In the genomic region with DNA sequence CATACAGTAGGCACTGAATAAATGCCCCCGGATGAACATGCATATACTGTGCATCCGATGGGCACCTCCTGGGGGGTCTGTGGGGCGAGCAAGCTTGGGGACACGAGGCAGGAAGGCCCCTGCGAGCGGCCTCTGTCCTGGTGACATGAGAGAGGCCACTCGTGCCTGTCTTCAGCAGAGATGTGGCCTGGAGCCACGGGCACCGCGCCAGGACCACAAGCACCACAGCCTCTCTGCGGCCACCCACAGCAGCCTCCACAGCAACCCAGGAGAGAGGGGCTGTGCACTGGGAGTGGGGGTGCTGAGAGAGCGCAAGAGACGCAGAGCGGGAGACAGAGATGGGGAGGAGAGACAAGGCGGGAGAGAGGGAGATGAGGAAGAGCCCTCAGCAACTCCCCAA, we compare ENCODE assay signal across 13 cellular contexts.
DNase-seq lines count a peak whose midpoint lies in the region; ATAC-seq and TF ChIP-seq lines count a peak whose summit lies in the region.
"Had no signal": no experiment of that assay in that cellular context is flagged by ENCODE, and none has a peak within 500 bp of the region (broad histone marks: within the 10 kb centered on the region; RNA-seq: fewer than 3 reads in every experiment).

No MANE protein-coding gene starts in this region.

- H3K36me3 ChIP-seq in SJSA1 (peaks cover 77% of the 10 kb centered on the region), esophagus muscularis mucosa (peaks cover 0 to 60% (median 37%) of the 10 kb centered on the region in 4 donors), upper lobe of right lung (peaks cover 42% of the 10 kb centered on the region)

- 50% methylated on average over 12 of the region's 15 CpGs for WGBS in esophagus muscularis mucosa

- no peak for TF ChIP-seq POLR2A in esophagus muscularis mucosa (IDR thresholded peaks at IDR 0.05; ENCODE audit: low read depth)

- H3K27ac ChIP-seq in SJSA1 (no peak overlapping the region), esophagus muscularis mucosa (replicated peaks in 1 of 4) (peak overlapping the region; percentile 74 to 96 (median 84)), upper lobe of right lung (no peak overlapping the region)
- H3K27ac ChIP-seq: parathyroid adenoma had no signal

- intact Hi-C loops in esophagus muscularis mucosa (cut with DNase I) (no loop called here), upper lobe of right lung (cut with DNase I) (no loop called here)

- peak; percentile 14 for ATAC-seq in upper lobe of right lung
- no peak for ATAC-seq in GM21576 (IDR thresholded peaks at IDR 0.05; ENCODE audit: unreplicated experiment)

- H3K4me3 ChIP-seq in SJSA1 (no peak overlapping the region), esophagus muscularis mucosa (no peak overlapping the region), upper lobe of right lung (no peak overlapping the region)

- H3K4me1 ChIP-seq in SJSA1 (replicated peaks) (peaks cover 33% of the 10 kb centered on the region), esophagus muscularis mucosa (peaks cover 52 to 93% (median 88%) of the 10 kb centered on the region in 4 donors), upper lobe of right lung (peaks cover 6% of the 10 kb centered on the region)
- H3K4me1 ChIP-seq: parathyroid adenoma had no signal

- TF ChIP-seq CTCF in esophagus muscularis mucosa (IDR thresholded peaks at IDR 0.05) (no peak), upper lobe of right lung (IDR thresholded peaks at IDR 0.05) (no peak)

- DNase-seq in SJSA1 (ENCODE audit: low read depth in 1 of 2, low spot score in 2 of 2) (peak; percentile 51 to 63), esophagus muscularis mucosa (ENCODE audit: extremely low spot score) (no peak), midbrain (lab: John Stamatoyannopoulos, UW) (peak; percentile 71), upper lobe of right lung (no peak)
- no peak for DNase-seq in effector CD4-positive, alpha-beta T cell
- DNase-seq in activated CD4-positive, alpha-beta T cell treated with anti-CD3 and anti-CD28 coated beads for 4 hours, result no peak
- DNase-seq: activated CD8-positive, alpha-beta memory T cell treated with anti-CD3 and anti-CD28 coated beads, Interleukin-2, amount 50 U/mL, for 48 hours; activated naive CD8-positive, alpha-beta T cell treated with anti-CD3 and anti-CD28 coated beads for 36 hours; mesendoderm; NCI-H1105; NCI-H226 had no signal

- H3K27me3 ChIP-seq in SJSA1 (replicated peaks), result no peaks in the 10 kb centered on the region
- H3K27me3 ChIP-seq in esophagus muscularis mucosa, result no peaks in the 10 kb centered on the region
- no peaks in the 10 kb centered on the region for H3K27me3 ChIP-seq in upper lobe of right lung

- no peaks in the 10 kb centered on the region for H3K9me3 ChIP-seq in SJSA1 (replicated peaks)
- H3K9me3 ChIP-seq in esophagus muscularis mucosa, result no peaks in the 10 kb centered on the region
- no peaks in the 10 kb centered on the region for H3K9me3 ChIP-seq in upper lobe of right lung

- TF ChIP-seq EP300 in esophagus muscularis mucosa (IDR thresholded peaks at IDR 0.05), result no peak

Comparison
In these comparisons a context has a peak if more than half of its experiments do, and no peak if none do; other contexts are left out.
1. DNase-seq: peak in SJSA1 (2 of 2) and midbrain (single experiment); none in esophagus muscularis mucosa (single experiment), upper lobe of right lung (single experiment), effector CD4-positive, alpha-beta T cell (single experiment) and activated CD4-positive, alpha-beta T cell treated with anti-CD3 and anti-CD28 coated beads for 4 hours (0 of 2).
2. H3K27ac ChIP-seq: peak in esophagus muscularis mucosa (4 of 4); none in SJSA1 (single experiment) and upper lobe of right lung (single experiment).